In genomic region chr11:6459049-6459448, GRCh38 we compare ENCODE assay signal across 24 cellular contexts. TPM values are rescaled to one million over a fixed set of nuclear protein-coding genes. Genes with fewer than 3 reads are reported as not detected.
"Had no signal": no experiment of that assay in that cellular context is flagged by ENCODE, and none has a peak within 500 bp of the region (broad histone marks: within the 10 kb centered on the region; RNA-seq: fewer than 3 reads in every experiment).

No MANE protein-coding gene starts in this region.

- DNase-seq: IMR-90, Karpas-422, KG1, MG63, NCI-H1092, NCI-H1105 treated with DMSO at 0.1 percent for 48 hours, NCI-H1417 treated with DMSO at 0.1 percent for 48 hours, NCI-H146, NCI-H1694 treated with DMSO at 0.1 percent for 48 hours, NCI-H1930, NCI-H2081, NCI-H2107, NCI-H226, NCI-H446, NCI-H510A, NCI-H524 treated with DMSO at 0.1 percent for 48 hours, NCI-H69, NCI-H774, RPMI8226, SHP77, SK-N-SH had no signal

- H3K36me3 ChIP-seq: MG63 had no signal

- H3K9me2 ChIP-seq: SK-N-SH had no signal

- H3K27me3 ChIP-seq: MG63 had no signal

- FAIRE-seq: HepG2, RCC 7860 had no signal

- H3K4me3 ChIP-seq: MG63 had no signal

- H3K4me2 ChIP-seq: SK-N-SH had no signal

- ATAC-seq: HepG2 had no signal

- H3K9me3 ChIP-seq: MG63, SK-N-SH had no signal

RNA-seq across cellular contexts. Expression of gene HPX, which starts 18.3 kb away (rescaled TPM):
- total RNA-seq: SK-MEL-5 had no signal
